Comparison of ENCODE assay signal across 12 cellular contexts in genomic region chr17:31413871-31414589, GRCh38. TPM values are rescaled to one million over a fixed set of nuclear protein-coding genes. Genes with fewer than 3 reads are reported as not detected.
A peak's percentile ranks its signal among the peaks of the same experiment; 100 is the strongest.
DNase-seq lines count a peak whose midpoint lies in the region; ATAC-seq and TF ChIP-seq lines count a peak whose summit lies in the region.
"Had no signal": no experiment of that assay in that cellular context is flagged by ENCODE, and none has a peak within 500 bp of the region (broad histone marks: within the 10 kb centered on the region; RNA-seq: fewer than 3 reads in every experiment).

No MANE protein-coding gene starts in this region.

- no peaks in the 10 kb centered on the region for H3K36me3 ChIP-seq in neural progenitor cell
- H3K36me3 ChIP-seq in esophagus muscularis mucosa: no peaks in the 10 kb centered on the region
- H3K36me3 ChIP-seq: transverse colon had no signal

- no peak for TF ChIP-seq CTCF in neural progenitor cell (IDR thresholded peaks at IDR 0.05)
- no peak for TF ChIP-seq CTCF in esophagus muscularis mucosa (IDR thresholded peaks at IDR 0.05)

- H3K4me1 Mint-ChIP-seq in neural progenitor cell: peaks cover 63% of the 10 kb centered on the region

- H3K27me3 ChIP-seq in neural progenitor cell: peaks cover 18% of the 10 kb centered on the region
- peaks cover 0 to 33% (median 0%) of the 10 kb centered on the region in 4 donors for H3K27me3 ChIP-seq in esophagus muscularis mucosa
- H3K27me3 ChIP-seq: transverse colon had no signal

- no peaks in the 10 kb centered on the region for H3K79me2 ChIP-seq in neural progenitor cell (ENCODE audit: low read depth)

- H3K4me3 Mint-ChIP-seq in neural progenitor cell: no peak overlapping the region

- H3K9me3 ChIP-seq in neural progenitor cell (ENCODE audit: low read depth) (no peaks in the 10 kb centered on the region), esophagus muscularis mucosa (no peaks in the 10 kb centered on the region)
- H3K9me3 ChIP-seq: transverse colon had no signal

- H3K27ac ChIP-seq in neural progenitor cell (no peak overlapping the region), esophagus muscularis mucosa (replicated peaks in 1 of 4) (no peak overlapping the region)
- H3K27ac ChIP-seq: transverse colon had no signal

- no peak overlapping the region for H3K4me3 ChIP-seq in neural progenitor cell
- no peak overlapping the region for H3K4me3 ChIP-seq in esophagus muscularis mucosa
- H3K4me3 ChIP-seq: transverse colon had no signal

- peaks cover 61% of the 10 kb centered on the region for H3K4me1 ChIP-seq in neural progenitor cell
- peaks cover 7 to 21% (median 10%) of the 10 kb centered on the region in 4 donors for H3K4me1 ChIP-seq in esophagus muscularis mucosa

- intact Hi-C loops in esophagus muscularis mucosa (cut with DNase I): no loop called here

- no peak overlapping the region for H3K4me2 ChIP-seq in neural progenitor cell

- no peak for TF ChIP-seq POLR2A in esophagus muscularis mucosa (IDR thresholded peaks at IDR 0.05; ENCODE audit: low read depth)

- DNase-seq in C1 segment of cervical spinal cord (lab: John Stamatoyannopoulos, UW) (peak in 11 of 14 donors; percentile 35 to 78 (median 62)), NCI-H524 treated with DMSO at 0.1 percent for 48 hours (lab: John Stamatoyannopoulos, UW) (peak; percentile 42), neural progenitor cell (ENCODE audit: low spot score) (peak; percentile 90), esophagus muscularis mucosa (ENCODE audit: extremely low spot score) (no peak), GM19238 (ENCODE audit: insufficient read length, low spot score) (no peak)
- no peak for DNase-seq in activated CD8-positive, alpha-beta memory T cell treated with anti-CD3 and anti-CD28 coated beads for 24 hours
- DNase-seq in central memory CD4-positive, alpha-beta T cell: no peak
- DNase-seq: DMS153, left colon, NCI-H2227 treated with DMSO at 0.1 percent for 48 hours, transverse colon had no signal

- ATAC-seq in esophagus mucosa: peak; percentile 7
- ATAC-seq: left colon had no signal

- H3F3A ChIP-seq in neural progenitor cell (ENCODE audit: low read depth): peaks cover 38% of the 10 kb centered on the region

- H2AFZ ChIP-seq in neural progenitor cell (replicated peaks): no peak overlapping the region

- no peaks in the 10 kb centered on the region for H3K9me3 Mint-ChIP-seq in neural progenitor cell

- H3K9ac ChIP-seq in neural progenitor cell: no peak overlapping the region

- H3K27me3 Mint-ChIP-seq in neural progenitor cell (ENCODE audit: insufficient read depth, low read depth): peaks cover 17% of the 10 kb centered on the region

- H3K27ac Mint-ChIP-seq in neural progenitor cell: no peak overlapping the region

- 41% methylated on average over 11 of the region's 12 CpGs for WGBS in esophagus muscularis mucosa

- no peaks in the 10 kb centered on the region for H3K36me3 Mint-ChIP-seq in neural progenitor cell

- peaks cover 12% of the 10 kb centered on the region for H4K20me1 ChIP-seq in neural progenitor cell (ENCODE audit: low read depth)

- TF ChIP-seq EP300 in esophagus muscularis mucosa (IDR thresholded peaks at IDR 0.05): no peak

RNA-seq across cellular contexts. Expression of gene RAB11FIP4, which starts 22.6 kb away (rescaled TPM):
- total RNA-seq in esophagus mucosa: 10.3 TPM
- 10.2 and 19.1 TPM in 2 replicates for total RNA-seq in neural progenitor cell (ENCODE audit: low replicate concordance)
- total RNA-seq in esophagus muscularis mucosa: 1 to 10 TPM in 3 of 4 donors, under 1 TPM in 1; 0.75 to 2.3 (median 1.7) TPM

Comparison
In these comparisons a context has a peak if more than half of its experiments do, and no peak if none do; other contexts are left out.
1. DNase-seq: peak in C1 segment of cervical spinal cord (11 of 14), NCI-H524 treated with DMSO at 0.1 percent for 48 hours (single experiment) and neural progenitor cell (single experiment); none in esophagus muscularis mucosa (single experiment), activated CD8-positive, alpha-beta memory T cell treated with anti-CD3 and anti-CD28 coated beads for 24 hours (single experiment), GM19238 (single experiment) and central memory CD4-positive, alpha-beta T cell (single experiment).